8 cellular contexts compared by ENCODE assay signal in the genomic region with DNA sequence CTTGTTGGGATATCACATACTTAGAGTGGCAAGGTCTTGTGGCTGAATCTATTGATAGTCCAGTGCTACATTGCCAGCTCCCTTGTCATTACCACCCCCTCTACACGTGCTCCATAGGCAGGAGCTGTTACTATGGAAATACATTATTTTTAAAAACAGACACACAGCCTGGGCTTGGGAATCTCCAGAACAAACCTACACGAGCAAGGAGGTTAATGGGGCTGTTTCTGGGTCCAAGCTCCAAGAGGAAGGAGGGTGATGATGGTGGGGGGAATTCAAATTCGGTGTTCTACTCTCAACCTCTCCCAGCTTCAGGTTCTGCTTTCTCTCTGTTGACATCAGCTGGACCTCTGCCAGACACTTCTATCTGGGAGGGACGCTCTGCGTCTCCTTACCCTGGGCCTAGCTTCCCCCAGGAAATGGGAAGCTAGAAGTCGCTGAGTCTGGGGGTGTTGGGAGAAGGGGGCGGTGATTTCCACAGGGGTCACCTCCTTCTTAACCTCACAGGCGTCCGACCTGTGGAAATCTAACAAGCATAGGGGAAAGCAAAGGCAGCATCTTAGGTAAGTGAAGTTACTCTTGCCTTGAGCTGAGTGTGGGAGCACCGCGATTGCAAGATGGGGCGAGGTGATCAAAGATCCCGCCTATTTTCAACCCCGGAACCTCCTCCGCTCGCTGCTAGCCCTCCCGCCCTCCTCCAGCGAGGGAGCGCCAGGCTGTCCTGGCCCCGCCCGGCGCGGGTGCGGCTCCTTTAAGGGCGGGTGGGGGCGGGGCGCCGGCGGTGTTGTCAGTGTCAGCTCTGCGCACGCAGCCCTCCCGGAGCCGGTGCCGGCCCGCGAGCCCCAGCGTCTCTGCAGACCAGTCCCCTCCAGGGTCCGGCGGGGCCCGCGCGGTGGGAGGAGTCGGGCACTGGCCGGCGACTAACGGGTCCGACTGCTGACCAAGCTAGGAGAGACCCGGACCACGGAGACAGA. TPM values are rescaled to one million over a fixed set of nuclear protein-coding genes. Genes with fewer than 3 reads are reported as not detected.
DNase-seq lines count a peak whose midpoint lies in the region; ATAC-seq, FAIRE-seq and TF ChIP-seq lines count a peak whose summit lies in the region.

C2CD2L (plus strand) TSS at position 781 of the 974 bp plus-strand sequence. CDS start 398 bp downstream, outside the sequence.

- no peaks in the 10 kb centered on the region for H3K27me3 Mint-ChIP-seq in T-helper 17 cell

- H3K4me1 Mint-ChIP-seq in T-helper 17 cell: peaks cover 37% of the 10 kb centered on the region

- H3K4me1 ChIP-seq in right atrium auricular region: peaks cover 0 to 37% of the 10 kb centered on the region in 2 donors

- TF ChIP-seq POLR2A in GM12892 (IDR thresholded peaks at IDR 0.05; ENCODE audit: low read depth, low read length): peak; percentile 77

- no peaks in the 10 kb centered on the region for H3K9me3 ChIP-seq in T-helper 17 cell (ENCODE audit: control insufficient read depth, low read length, poor library complexity, severe bottlenecking)
- H3K9me3 ChIP-seq in right atrium auricular region: no peaks in the 10 kb centered on the region

- peak within 1 kb of the TSS; percentile 78 for H3K27ac ChIP-seq in right atrium auricular region

- no peaks in the 10 kb centered on the region for H3K27me3 ChIP-seq in right atrium auricular region

- TF ChIP-seq CTCF in right atrium auricular region (IDR thresholded peaks at IDR 0.05): no peak

- DNase-seq in GM12892 (ENCODE audit: insufficient read length) (peak; percentile 98), NCI-H1694 treated with DMSO at 0.1 percent for 48 hours (lab: John Stamatoyannopoulos, UW) (peak; percentile 17), T-helper 17 cell (peak; percentile 81 to 90 (median 87)), amygdala (lab: John Stamatoyannopoulos, UW) (peak in 55 of 56 donors; percentile 36 to 95 (median 80)), right atrium auricular region (ENCODE audit: low spot score) (peak; percentile 90), pulmonary artery endothelial cell (ENCODE audit: low read depth, low spot score) (peak; percentile 36), urothelium cell line (ENCODE audit: low spot score) (peak; percentile 89)

- H3K27ac Mint-ChIP-seq in T-helper 17 cell: peak within 1 kb of the TSS; percentile 94

- peak within 1 kb of the TSS; percentile 79 to 86 for H3K4me3 ChIP-seq in right atrium auricular region

- peaks cover 12% of the 10 kb centered on the region for H3K36me3 ChIP-seq in right atrium auricular region

- H3K36me3 Mint-ChIP-seq in T-helper 17 cell (ENCODE audit: low read depth): peaks cover 6% of the 10 kb centered on the region

- FAIRE-seq in GM12892 (lab: Jason Lieb, UNC) (peak; percentile 99), urothelium cell line (lab: Jason Lieb, UNC) (no peak)

- ATAC-seq in HG02870 (IDR thresholded peaks at IDR 0.05; ENCODE audit: unreplicated experiment) (peak; percentile 76), T-helper 17 cell (peak; percentile 88)

- H3K4me3 Mint-ChIP-seq in T-helper 17 cell: peak within 1 kb of the TSS; percentile 94

RNA-seq across cellular contexts. Expression of gene C2CD2L, which starts in this region (rescaled TPM):
- 4.0 TPM for polyA plus RNA-seq in GM12892 (2012; ENCODE audit: missing spikeins)
- total RNA-seq in T-helper 17 cell (10 to 100 TPM; 20.9 to 24.6 TPM), right atrium auricular region (10 to 100 TPM; 10.0 to 14.2 TPM), pulmonary artery endothelial cell (2.0 and 4.5 TPM in 2 replicates)

Comparison
In these comparisons a context has a peak if more than half of its experiments do, and no peak if none do; other contexts are left out.
1. Peak in every context shown above with its lines: DNase-seq, ATAC-seq, H3K4me3 ChIP-seq and H3K27ac ChIP-seq.
2. DNase-seq: peak in every context shown above with its lines; median percentile 98 in GM12892; 90 in right atrium auricular region; 89 in urothelium cell line; 87 in T-helper 17 cell; 80 in amygdala; 36 in pulmonary artery endothelial cell; 17 in NCI-H1694 treated with DMSO at 0.1 percent for 48 hours.